11 cellular contexts compared by ENCODE assay signal in genomic region chr2:44480068-44480467, GRCh38.
DNase-seq lines count a peak whose midpoint lies in the region; ATAC-seq, FAIRE-seq and TF ChIP-seq lines count a peak whose summit lies in the region.
"Had no signal": no experiment of that assay in that cellular context is flagged by ENCODE, and none has a peak within 500 bp of the region (broad histone marks: within the 10 kb centered on the region; RNA-seq: fewer than 3 reads in every experiment).

No MANE protein-coding gene starts in this region.

- no peak overlapping the region for H3K9ac ChIP-seq in GM12878 (ENCODE audit: control insufficient read depth, insufficient read depth, low read length)

- CTCF ChIA-PET in GM12878 (lab: Yijun Ruan, JAX) = interaction anchor here (0.6 to 10.8 kb wide), 120 partner anchors 8 to 1098 kb away, joined by 3 to 321 read pairs (median 5); partner anchors contain the start of genes CAMKMT and PREPL

- DNase-seq in DMS79 treated with DMSO at 0.1 percent for 48 hours (lab: John Stamatoyannopoulos, UW) (peak; percentile 2), DMS79 (lab: John Stamatoyannopoulos, UW) (no peak), NCI-H69 (lab: John Stamatoyannopoulos, UW) (peak; percentile 70), GM12878 (ENCODE audit: low read depth, low spot score) (no peak), retina (peak; percentile 17), NCI-H2081 (lab: John Stamatoyannopoulos, UW) (no peak), SHP77 (lab: John Stamatoyannopoulos, UW) (no peak), T-helper 2 cell (no peak)
- DNase-seq: NK-92 treated with Interleukin-12 subunit alpha and Interleukin-12 subunit beta, amount 100 ng/mL, for 24 hours had no signal

- H4K20me1 ChIP-seq in GM12878 (ENCODE audit: control insufficient read depth, insufficient read depth) = no peaks in the 10 kb centered on the region

- H2AFZ ChIP-seq in GM12878 (ENCODE audit: control insufficient read depth, low read depth, low read length) = no peak overlapping the region

- H3K36me3 ChIP-seq in GM12878 (ENCODE audit: control insufficient read depth in 2 of 2, insufficient read depth in 2 of 2, low read length in 1 of 2) = no peaks in the 10 kb centered on the region

- H3K27me3 ChIP-seq in GM12878 (replicated peaks in 1 of 2; ENCODE audit: control insufficient read depth in 2 of 2, insufficient read depth in 2 of 2, low read length in 1 of 2) = no peaks in the 10 kb centered on the region

- no peak for TF ChIP-seq CTCF in GM12878 (IDR thresholded peaks at IDR 0.05 in 2 of 3, conservative IDR thresholded peaks at IDR 0.05 in 1 of 3; ENCODE audit: control insufficient read depth in 2 of 3, extremely low read depth in 1 of 3, insufficient read depth in 1 of 3, low read depth in 3 of 3, low read length in 3 of 3)

- in situ Hi-C loops in GM12878 (cut with MboI) = no loop called here

- no peak for TF ChIP-seq EP300 in GM12878 (IDR thresholded peaks at IDR 0.05; ENCODE audit: borderline replicate concordance in 1 of 2, control insufficient read depth in 1 of 2, low read depth in 2 of 2, low read length in 2 of 2)

- H3K27ac ChIP-seq in GM12878 (ENCODE audit: control insufficient read depth, insufficient read depth) = no peak overlapping the region
- H3K27ac ChIP-seq: 22Rv1 had no signal

- TF ChIP-seq RAD21 in GM12878 (IDR thresholded peaks at IDR 0.05; ENCODE audit: insufficient read depth, low read depth, low read length) = no peak

- no peak overlapping the region for H3K4me2 ChIP-seq in GM12878 (ENCODE audit: control insufficient read depth, insufficient read depth)

- RAD21 ChIA-PET in GM12878 (lab: Charles Lee; ENCODE audit: unreplicated experiment) = interaction anchor here (0.6 to 6.4 kb wide), 45 partner anchors 10 to 504 kb away, joined by 3 to 121 read pairs (median 4); no protein-coding TSS in a partner anchor

- no peaks in the 10 kb centered on the region for H3K79me2 ChIP-seq in GM12878 (ENCODE audit: control insufficient read depth, insufficient read depth, low read length)

- H3K9me3 ChIP-seq in GM12878 (replicated peaks; ENCODE audit: control insufficient read depth, insufficient read depth, low read length) = no peaks in the 10 kb centered on the region

- ATAC-seq in GM12878 = 0 out of 3 replicates have a peak, but pooled peaks have one; percentile 34

- POLR2A ChIA-PET in GM12878 (lab: Charles Lee) = interaction anchor here (0.6 kb wide), 1 partner anchor 9 kb away, joined by 3 read pairs; no protein-coding TSS in a partner anchor

- TF ChIP-seq POLR2A in GM12878 (IDR thresholded peaks at IDR 0.05; ENCODE audit: low read depth, low read length) = no peak

- H3K4me1 ChIP-seq in GM12878 (ENCODE audit: control insufficient read depth, insufficient read depth, low read length) = no peaks in the 10 kb centered on the region

- no peak for FAIRE-seq in GM12878 (lab: Jason Lieb, UNC)

- intact Hi-C loops in GM12878 (cut with micrococcal nuclease; ENCODE audit: unreplicated experiment) = no loop called here

- BruUV-seq in GM12878 (replicated peaks; lab: Mats Ljungman, UMichigan) = no TSS peak

- H3K4me3 ChIP-seq in GM12878 = no peak overlapping the region
- H3K4me3 ChIP-seq: K562 had no signal

- WGBS in GM12878 (ENCODE audit: insufficient coverage, insufficient replicate concordance, low lambda C conversion rate, missing lambda C conversion rate) = 97% methylated on average over 2 of the region's 2 CpGs

- SMC1A ChIA-PET in GM12878 (lab: Charles Lee; ENCODE audit: uncharacterized antibody, unreplicated experiment) = interaction anchor here (0.6 to 6.1 kb wide), 68 partner anchors 10 to 1007 kb away, joined by 3 to 130 read pairs (median 5); partner anchors contain the start of genes CAMKMT and PREPL

TF ChIP-seq in GM12878, 131 proteins besides CTCF, POLR2A, EP300 and RAD21:
- TF ChIP-seq ESRRA (IDR thresholded peaks at IDR 0.05; ENCODE audit: low read length) (no peak), TBL1XR1 (IDR thresholded peaks at IDR 0.05; ENCODE audit: low read depth, low read length) (no peak), MAX (IDR thresholded peaks at IDR 0.05; ENCODE audit: low read depth, low read length) (no peak), NFIC (IDR thresholded peaks at IDR 0.05; ENCODE audit: low read depth, low read length) (no peak), POU2F2 (IDR thresholded peaks at IDR 0.05; ENCODE audit: borderline replicate concordance, low read depth, low read length) (no peak), RCOR1 (conservative IDR thresholded peaks at IDR 0.05; ENCODE audit: low read depth, low read length) (no peak), ZNF274 (IDR thresholded peaks at IDR 0.05; ENCODE audit: insufficient read depth, insufficient read length) (no peak), ZZZ3 (IDR thresholded peaks at IDR 0.05; ENCODE audit: control insufficient read depth, insufficient read length, low read depth) (no peak), PAX5 (IDR thresholded peaks at IDR 0.05; ENCODE audit: borderline replicate concordance, low read depth, low read length) (no peak), EZH2 (IDR thresholded peaks at IDR 0.05; ENCODE audit: borderline replicate concordance, control insufficient read depth, low read depth, low read length) (no peak), RELA (IDR thresholded peaks at IDR 0.05; ENCODE audit: borderline replicate concordance, partially characterized antibody) (no peak), SMAD5 (IDR thresholded peaks at IDR 0.05; ENCODE audit: low read depth) (no peak), BCL11A (IDR thresholded peaks at IDR 0.05; ENCODE audit: low read depth, low read length) (no peak), PBX3 (IDR thresholded peaks at IDR 0.05; ENCODE audit: insufficient replicate concordance, low read depth, low read length) (no peak), MTA2 (IDR thresholded peaks at IDR 0.05; ENCODE audit: low read depth) (no peak), CHD1 (IDR thresholded peaks at IDR 0.05; ENCODE audit: low read depth, low read length) (no peak), HDAC6 (IDR thresholded peaks at IDR 0.05; ENCODE audit: unreplicated experiment) (no peak), SREBF1 (IDR thresholded peaks at IDR 0.05; ENCODE audit: low read length) (no peak)
TF ChIP-seq in GM12878: peak in this region for 0.

Comparison
In these comparisons a context has a peak if more than half of its experiments do, and no peak if none do; other contexts are left out.
1. DNase-seq: peak in DMS79 treated with DMSO at 0.1 percent for 48 hours (single experiment), NCI-H69 (single experiment) and retina (single experiment); none in DMS79 (single experiment), GM12878 (single experiment), NCI-H2081 (0 of 2), SHP77 (0 of 2) and T-helper 2 cell (0 of 5).